ENCODE assay signal across 12 cellular contexts in the genomic region with DNA sequence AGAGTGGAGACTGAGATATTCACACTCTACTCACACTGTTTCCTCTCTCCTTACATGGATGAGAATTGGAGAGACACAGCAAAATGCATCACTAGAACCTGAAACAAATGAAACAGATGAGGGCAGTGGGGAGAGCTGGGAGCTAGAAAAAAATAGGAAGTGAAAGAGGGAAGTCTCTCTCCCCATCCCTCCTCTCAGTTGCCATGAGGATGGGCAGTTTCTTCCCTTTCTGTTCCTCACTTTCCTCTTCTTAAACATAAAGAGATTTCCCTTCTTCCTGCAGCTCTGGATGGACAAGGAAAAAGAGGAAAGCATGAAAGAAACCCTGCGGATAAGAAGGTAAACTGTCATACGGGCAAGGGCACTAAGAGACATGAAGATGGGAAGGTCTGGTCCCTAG. TPM values are rescaled to one million over a fixed set of nuclear protein-coding genes. Genes with fewer than 3 reads are reported as not detected.
"Had no signal": no experiment of that assay in that cellular context is flagged by ENCODE, and none has a peak within 500 bp of the region (broad histone marks: within the 10 kb centered on the region; RNA-seq: fewer than 3 reads in every experiment).

No MANE protein-coding gene starts in this region.

RNA-seq across cellular contexts. Expression of a gene that starts 2.8 kb away (rescaled TPM):
- total RNA-seq: ascending aorta, lung microvascular endothelial cell had no signal

RNA-seq across cellular contexts. Expression of a gene that starts 22.4 kb away (rescaled TPM):
- total RNA-seq: activated CD4-positive, alpha-beta memory T cell treated with anti-CD3 and anti-CD28 coated beads, Interleukin-2, amount 10 ng/mL, durations not matched to agents 7 days and 5 days; activated CD4-positive, alpha-beta T cell treated with anti-CD3 and anti-CD28 coated beads, Interleukin-2, amount 10 ng/mL, durations not matched to agents 7 days and 5 days; ascending aorta; gastrocnemius medialis; left cardiac atrium; left ventricle myocardium superior; lung microvascular endothelial cell; neural crest cell; pancreas; sciatic nerve; upper lobe of left lung had no signal
- polyA plus RNA-seq: keratinocyte had no signal
